ENCODE assay signal across 21 cellular contexts in the genomic region with DNA sequence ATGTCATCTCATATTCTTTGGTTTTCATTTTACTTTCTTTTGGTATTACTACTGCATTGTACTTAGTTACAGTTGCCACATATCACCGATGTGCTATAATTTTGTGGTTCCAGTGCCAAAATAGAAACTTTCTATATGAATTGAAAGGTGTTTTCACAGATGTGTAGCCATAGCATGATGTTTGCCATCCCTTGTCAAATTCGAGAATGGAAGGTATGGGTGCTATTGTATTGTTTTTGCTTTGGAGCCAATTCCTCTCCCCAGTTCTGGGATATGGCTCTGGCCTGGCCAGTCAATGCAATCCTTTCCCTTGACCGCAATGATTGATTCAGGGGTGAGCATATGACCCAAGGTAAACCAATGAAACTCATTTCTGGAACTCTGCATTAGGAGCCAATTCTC.
A peak's percentile ranks its signal among the peaks of the same experiment; 100 is the strongest.
DNase-seq lines count a peak whose midpoint lies in the region; ATAC-seq and TF ChIP-seq lines count a peak whose summit lies in the region.
"Had no signal": no experiment of that assay in that cellular context is flagged by ENCODE, and none has a peak within 500 bp of the region (broad histone marks: within the 10 kb centered on the region; RNA-seq: fewer than 3 reads in every experiment).

No MANE protein-coding gene starts in this region.

- POLR2A ChIA-PET in CD8-positive, alpha-beta memory T cell (lab: Charles Lee): no interaction called here

- intact Hi-C loops in stomach (cut with DNase I; ENCODE audit: low total_unique reads): no loop called here

- in situ Hi-C loops in HAP-1 (cut with MboI; ENCODE audit: low sequenced_read_pairs): no loop called here

- 72 to 90% (median 85%) methylated on average over 3 of the region's 3 CpGs for WGBS in stomach, 5 donors

- no peak for TF ChIP-seq EP300 in stomach (IDR thresholded peaks at IDR 0.05)

- H3K36me3 Mint-ChIP-seq in CD8-positive, alpha-beta memory T cell: no peaks in the 10 kb centered on the region
- H3K36me3 Mint-ChIP-seq: stimulated activated naive B cell treated with anti-CD40 and anti-IgM and Interleukin-4, amounts not matched to agents 10 μg/mL and 1 μg/mL and 100 μg/mL, for 72 hours had no signal

- H3K36me3 ChIP-seq in CD8-positive, alpha-beta memory T cell (ENCODE audit: insufficient read depth, low read length): no peaks in the 10 kb centered on the region
- no peaks in the 10 kb centered on the region for H3K36me3 ChIP-seq in stomach
- H3K36me3 ChIP-seq in HAP-1 (replicated peaks): no peaks in the 10 kb centered on the region
- H3K36me3 ChIP-seq: ascending aorta, left ventricle myocardium inferior, SJCRH30 had no signal

- H3K4me3 ChIP-seq in CD8-positive, alpha-beta memory T cell (ENCODE audit: low read length): no peak overlapping the region
- H3K4me3 ChIP-seq in stomach: no peak overlapping the region
- no peak overlapping the region for H3K4me3 ChIP-seq in HAP-1
- H3K4me3 ChIP-seq: ascending aorta, left ventricle myocardium inferior, SJCRH30 had no signal

- H3K27me3 ChIP-seq in CD8-positive, alpha-beta memory T cell (ENCODE audit: insufficient read depth, low read length, poor library complexity, severe bottlenecking): no peaks in the 10 kb centered on the region
- H3K27me3 ChIP-seq in stomach (peaks cover 0 to 3% (median 0%) of the 10 kb centered on the region in 3 donors), HAP-1 (ENCODE audit: low read depth) (0 out of 2 replicates have a peak, but pooled peaks cover 2% of the 10 kb centered on the region)
- H3K27me3 ChIP-seq: ascending aorta, SJCRH30 had no signal

- H3K4me1 Mint-ChIP-seq in CD8-positive, alpha-beta memory T cell: peaks cover 5 to 22% (median 18%) of the 10 kb centered on the region in 3 donors
- H3K4me1 Mint-ChIP-seq: H9; stimulated activated naive B cell treated with anti-CD40 and anti-IgM and Interleukin-4, amounts not matched to agents 10 μg/mL and 1 μg/mL and 100 μg/mL, for 72 hours had no signal

- peak; percentile 77 for ATAC-seq in GM18858 (IDR thresholded peaks at IDR 0.05; ENCODE audit: unreplicated experiment)
- peak; percentile 67 for ATAC-seq in GM21723 (IDR thresholded peaks at IDR 0.05; ENCODE audit: unreplicated experiment)
- ATAC-seq in HG03469 (IDR thresholded peaks at IDR 0.05; ENCODE audit: unreplicated experiment): peak; percentile 67
- no peak for ATAC-seq in HG03095 (IDR thresholded peaks at IDR 0.05; ENCODE audit: unreplicated experiment)
- ATAC-seq: naive thymus-derived CD8-positive, alpha-beta T cell had no signal

- H3K4me3 Mint-ChIP-seq in CD8-positive, alpha-beta memory T cell: peak overlapping the region in 6 of 7 donors; percentile 13 to 74 (median 40)
- H3K4me3 Mint-ChIP-seq: dendritic cell treated with granulocyte-macrophage colony-stimulating factor and Interleukin-4, amounts not matched to agents 40 ng/mL and 50 ng/mL, for 4 days; H9; stimulated activated naive B cell treated with anti-CD40 and anti-IgM and Interleukin-4, amounts not matched to agents 10 μg/mL and 1 μg/mL and 100 μg/mL, for 72 hours had no signal

- peaks cover 1 to 7% of the 10 kb centered on the region in 2 donors for H3K27me3 Mint-ChIP-seq in CD8-positive, alpha-beta memory T cell
- H3K27me3 Mint-ChIP-seq: dendritic cell treated with granulocyte-macrophage colony-stimulating factor and Interleukin-4, amounts not matched to agents 40 ng/mL and 50 ng/mL, for 4 days; naive thymus-derived CD8-positive, alpha-beta T cell had no signal

- no peak for TF ChIP-seq POLR2A in stomach (IDR thresholded peaks at IDR 0.05)

- no peaks in the 10 kb centered on the region for H3K9me3 ChIP-seq in CD8-positive, alpha-beta memory T cell (ENCODE audit: low read length)
- H3K9me3 ChIP-seq in stomach (no peaks in the 10 kb centered on the region), HAP-1 (no peaks in the 10 kb centered on the region)
- H3K9me3 ChIP-seq: ascending aorta, left ventricle myocardium inferior, SJCRH30 had no signal

- no peak overlapping the region for H3K27ac ChIP-seq in CD8-positive, alpha-beta memory T cell (ENCODE audit: low read depth, low read length)
- no peak overlapping the region for H3K27ac ChIP-seq in stomach
- H3K27ac ChIP-seq: ascending aorta, HL-60, left ventricle myocardium inferior, SJCRH30 had no signal

- CTCF ChIA-PET in CD8-positive, alpha-beta memory T cell (lab: Charles Lee): no interaction called here

- H3K4me1 ChIP-seq in CD8-positive, alpha-beta memory T cell (ENCODE audit: insufficient read depth, low read length): peaks cover 10% of the 10 kb centered on the region
- no peaks in the 10 kb centered on the region for H3K4me1 ChIP-seq in stomach
- H3K4me1 ChIP-seq in HAP-1: no peaks in the 10 kb centered on the region
- H3K4me1 ChIP-seq: ascending aorta, SJCRH30 had no signal

- peak overlapping the region in 2 of 8 donors; percentile 67 to 88 for H3K27ac Mint-ChIP-seq in CD8-positive, alpha-beta memory T cell
- H3K27ac Mint-ChIP-seq: dendritic cell treated with granulocyte-macrophage colony-stimulating factor and Interleukin-4, amounts not matched to agents 40 ng/mL and 50 ng/mL, for 4 days; H9; stimulated activated naive B cell treated with anti-CD40 and anti-IgM and Interleukin-4, amounts not matched to agents 10 μg/mL and 1 μg/mL and 100 μg/mL, for 72 hours had no signal

- H3K9me3 Mint-ChIP-seq in CD8-positive, alpha-beta memory T cell: peaks cover 0 to 1% (median 0%) of the 10 kb centered on the region in 5 donors
- H3K9me3 Mint-ChIP-seq: dendritic cell treated with granulocyte-macrophage colony-stimulating factor and Interleukin-4, amounts not matched to agents 40 ng/mL and 50 ng/mL, for 4 days; naive thymus-derived CD8-positive, alpha-beta T cell; stimulated activated naive B cell treated with anti-CD40 and anti-IgM and Interleukin-4, amounts not matched to agents 10 μg/mL and 1 μg/mL and 100 μg/mL, for 72 hours had no signal

- TF ChIP-seq CTCF in stomach (IDR thresholded peaks at IDR 0.05): no peak

- no peak for DNase-seq in CD8-positive, alpha-beta memory T cell
- DNase-seq in NCI-H526 treated with DMSO at 0.1 percent for 48 hours (lab: John Stamatoyannopoulos, UW) (no peak), stomach (no peak), HAP-1 (ENCODE audit: low spot score in 2 of 2) (no peak)
- DNase-seq: activated CD8-positive, alpha-beta memory T cell treated with anti-CD3 and anti-CD28 coated beads, Interleukin-2, amount 50 U/mL, for 4 hours; DMS53; H9; left ventricle myocardium inferior; naive thymus-derived CD8-positive, alpha-beta T cell; NCI-H1694 treated with DMSO at 0.1 percent for 48 hours; NK-92 treated with Interleukin-12 subunit alpha and Interleukin-12 subunit beta, amount 100 ng/mL, for 24 hours; SJCRH30; stimulated activated CD4-positive, alpha-beta T cell treated with anti-CD3 and anti-CD28 coated beads, Interleukin-4, amount 100 ng/mL, for 24 hours; stimulated activated naive B cell treated with anti-CD40 and anti-IgM and Interleukin-4, amounts not matched to agents 10 μg/mL and 1 μg/mL and 100 μg/mL, for 72 hours had no signal
